32 cellular contexts compared by ENCODE assay signal in the genomic region with DNA sequence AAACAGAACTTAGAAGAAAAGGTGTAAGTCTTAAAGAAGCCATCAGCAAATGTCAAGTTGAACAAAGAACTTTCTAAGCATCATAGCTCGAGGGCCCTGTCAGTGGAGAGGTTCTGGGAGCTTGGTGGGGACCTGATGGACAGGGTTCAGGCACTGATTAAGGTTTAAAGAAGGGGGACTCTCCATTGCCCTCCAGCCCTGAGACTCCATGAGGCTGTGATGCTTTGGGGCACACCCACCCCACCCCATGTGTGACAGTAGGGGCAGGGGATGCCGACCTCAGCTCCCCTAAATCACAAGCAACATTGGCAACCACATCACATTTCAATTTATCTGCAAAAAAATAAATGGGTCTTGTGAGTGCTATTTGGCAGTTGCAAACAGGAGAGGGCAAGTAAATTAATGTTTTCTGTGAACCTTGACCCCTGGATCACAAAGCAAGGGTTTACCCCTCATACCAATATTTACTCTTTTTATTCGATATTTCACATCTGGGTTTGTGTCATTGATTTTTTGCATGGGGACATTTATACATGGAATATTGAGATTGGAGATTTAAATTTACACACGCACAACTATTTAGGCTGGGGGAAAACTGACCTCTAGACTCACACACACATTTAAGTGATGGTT. TPM values are rescaled to one million over a fixed set of nuclear protein-coding genes. Genes with fewer than 3 reads are reported as not detected.
"Had no signal": no experiment of that assay in that cellular context is flagged by ENCODE, and none has a peak within 500 bp of the region (broad histone marks: within the 10 kb centered on the region; RNA-seq: fewer than 3 reads in every experiment).

No MANE protein-coding gene starts in this region.

- H3K36me3 ChIP-seq: cardiac muscle cell, SJCRH30 had no signal

- H3K27ac Mint-ChIP-seq: activated CD4-positive, alpha-beta memory T cell treated with anti-CD3 and anti-CD28 coated beads for 36 hours; activated naive CD4-positive, alpha-beta T cell treated with anti-CD3 and anti-CD28 coated beads, Interleukin-2, amount 50 U/mL, for 24 hours; activated naive CD8-positive, alpha-beta T cell treated with anti-CD3 and anti-CD28 coated beads, Interleukin-2, amount 10 ng/mL, durations not matched to agents 7 days and 5 days; activated T-cell treated with anti-CD3 and anti-CD28 coated beads, Interleukin-2, amount 50 U/mL, for 72 hours; activated T-helper 2 cell treated with anti-CD3 and anti-CD28 coated beads, Interferon-gamma antibody, Interleukin-2, Interleukin-4, amounts not matched to agents 10 μg/mL and 5 μg/mL and 100 μg/mL, durations not matched to agents 14 hours and 24 hours and 36 hours had no signal

- H3K4me3 ChIP-seq: ascending aorta, cardiac muscle cell, K562, SJCRH30, SK-N-MC had no signal

- DNase-seq: activated CD4-positive, alpha-beta memory T cell treated with anti-CD3 and anti-CD28 coated beads for 36 hours; activated CD4-positive, alpha-beta T cell treated with anti-CD3 and anti-CD28 coated beads, Interleukin-2, amount 50 U/mL, for 1 hour; activated gamma-delta T cell; activated naive CD4-positive, alpha-beta T cell treated with Interleukin-2 at 50 U/mL for 16 hours; activated naive CD8-positive, alpha-beta T cell treated with anti-CD3 and anti-CD28 coated beads, Interleukin-2, amount 10 ng/mL, durations not matched to agents 7 days and 5 days; activated T-cell treated with anti-CD3 and anti-CD28 coated beads, Interleukin-2, amount 50 U/mL, for 1 hour; activated T-cell treated with anti-CD3 and anti-CD28 coated beads, Interleukin-2, amount 50 U/mL, for 72 hours; amygdala; NCI-H1092 treated with DMSO at 0.1 percent for 48 hours; NCI-H1417; NCI-H146; NCI-H187; NCI-H2029 treated with DMSO at 0.1 percent for 48 hours; NCI-H2107; NCI-H2171; NCI-H510A; NCI-H526; NCI-H748 treated with DMSO at 0.1 percent for 48 hours; NK-92 treated with Interleukin-12 subunit alpha and Interleukin-12 subunit beta, amount 100 ng/mL, for 24 hours; Right ventricle myocardium superior; SJCRH30; T1000 had no signal

- ATAC-seq: activated T-cell treated with anti-CD3 and anti-CD28 coated beads, Interleukin-2, amount 50 U/mL, for 72 hours; K562 had no signal

- H3K27me3 ChIP-seq: ascending aorta, cardiac muscle cell, SJCRH30 had no signal

- H3K27ac ChIP-seq: ascending aorta, cardiac muscle cell, SJCRH30, SK-N-MC had no signal

- H3K4me3 Mint-ChIP-seq: activated CD4-positive, alpha-beta memory T cell treated with anti-CD3 and anti-CD28 coated beads for 36 hours; activated naive CD4-positive, alpha-beta T cell treated with anti-CD3 and anti-CD28 coated beads, Interleukin-2, amount 50 U/mL, for 24 hours; activated naive CD8-positive, alpha-beta T cell treated with anti-CD3 and anti-CD28 coated beads, Interleukin-2, amount 10 ng/mL, durations not matched to agents 7 days and 5 days; activated T-cell treated with anti-CD3 and anti-CD28 coated beads, Interleukin-2, amount 50 U/mL, for 72 hours had no signal

- H3K9me3 ChIP-seq: SJCRH30 had no signal

- H3K4me1 Mint-ChIP-seq: activated naive CD4-positive, alpha-beta T cell treated with anti-CD3 and anti-CD28 coated beads, Interleukin-2, amount 50 U/mL, for 24 hours; activated naive CD8-positive, alpha-beta T cell treated with anti-CD3 and anti-CD28 coated beads, Interleukin-2, amount 10 ng/mL, durations not matched to agents 7 days and 5 days had no signal

- H3K4me1 ChIP-seq: ascending aorta, SJCRH30 had no signal

- H3K36me3 Mint-ChIP-seq: activated naive CD8-positive, alpha-beta T cell treated with anti-CD3 and anti-CD28 coated beads, Interleukin-2, amount 10 ng/mL, durations not matched to agents 7 days and 5 days had no signal

RNA-seq across cellular contexts. Expression of a gene that starts 37.1 kb away (rescaled TPM):
- total RNA-seq: activated CD4-positive, alpha-beta memory T cell treated with anti-CD3 and anti-CD28 coated beads for 36 hours; activated naive CD8-positive, alpha-beta T cell treated with anti-CD3 and anti-CD28 coated beads, Interleukin-2, amount 10 ng/mL, durations not matched to agents 7 days and 5 days; activated T-cell treated with anti-CD3 and anti-CD28 coated beads, Interleukin-2, amount 50 U/mL, for 72 hours; activated T-helper 2 cell treated with anti-CD3 and anti-CD28 coated beads, Interferon-gamma antibody, Interleukin-2, Interleukin-4, amounts not matched to agents 10 μg/mL and 5 μg/mL and 100 μg/mL, durations not matched to agents 14 hours and 24 hours and 36 hours; K562; M059J; OCI-LY7; T-helper 1 cell treated with Interleukin-12 subunit alpha and Interleukin-12 subunit beta and Interleukin-4 antibody, amounts not matched to agents 30 ng/mL and 1 ng/mL, for 36 hours; T-helper 2 cell treated with Interferon-gamma antibody and Interleukin-4, amounts not matched to agents 100 ng/mL and 5 ng/mL, for 36 hours had no signal
- polyA plus RNA-seq: K562 had no signal
